ENCODE assay signal across 17 cellular contexts in genomic region chr4:78606530-78607095, GRCh38. TPM values are rescaled to one million over a fixed set of nuclear protein-coding genes. Genes with fewer than 3 reads are reported as not detected.
DNase-seq lines count a peak whose midpoint lies in the region; ATAC-seq, FAIRE-seq and TF ChIP-seq lines count a peak whose summit lies in the region.
"Had no signal": no experiment of that assay in that cellular context is flagged by ENCODE, and none has a peak within 500 bp of the region (broad histone marks: within the 10 kb centered on the region; RNA-seq: fewer than 3 reads in every experiment).

No MANE protein-coding gene starts in this region.

- H3K27me3 Mint-ChIP-seq in endothelial cell (ENCODE audit: unreplicated experiment), result no peaks in the 10 kb centered on the region
- no peaks in the 10 kb centered on the region for H3K27me3 Mint-ChIP-seq in stimulated activated memory B cell treated with anti-CD40 and anti-IgM and Interleukin-4, amounts not matched to agents 10 μg/mL and 1 μg/mL and 100 μg/mL, for 72 hours
- H3K27me3 Mint-ChIP-seq: B cell had no signal

- TF ChIP-seq EP300 in upper lobe of left lung (IDR thresholded peaks at IDR 0.05), result no peak

- H3K4me1 Mint-ChIP-seq in endothelial cell (ENCODE audit: unreplicated experiment), result peaks cover 46% of the 10 kb centered on the region
- peaks cover 19% of the 10 kb centered on the region for H3K4me1 Mint-ChIP-seq in stimulated activated memory B cell treated with anti-CD40 and anti-IgM and Interleukin-4, amounts not matched to agents 10 μg/mL and 1 μg/mL and 100 μg/mL, for 72 hours

- ATAC-seq in HG02870 (IDR thresholded peaks at IDR 0.05; ENCODE audit: unreplicated experiment), result peak; percentile 55
- peak; percentile 36 for ATAC-seq in stimulated activated memory B cell treated with anti-CD40 and anti-IgM and Interleukin-4, amounts not matched to agents 10 μg/mL and 1 μg/mL and 100 μg/mL, for 72 hours
- ATAC-seq in GM18870 (IDR thresholded peaks at IDR 0.05; ENCODE audit: unreplicated experiment), result no peak
- ATAC-seq in upper lobe of left lung (ENCODE audit: low FRiP score in 2 of 2), result no peak

- no peak for TF ChIP-seq POLR2A in upper lobe of left lung (IDR thresholded peaks at IDR 0.05)

- TF ChIP-seq CTCF in endothelial cell (IDR thresholded peaks at IDR 0.05; ENCODE audit: unreplicated experiment) (no peak), upper lobe of left lung (IDR thresholded peaks at IDR 0.05) (no peak), D721Med (IDR thresholded peaks at IDR 0.05; ENCODE audit: insufficient read depth, missing control alignments) (no peak)

- no peak for FAIRE-seq in D721Med (lab: Jason Lieb, UNC)
- FAIRE-seq: A204.1 had no signal

- H3K27ac Mint-ChIP-seq in endothelial cell (ENCODE audit: unreplicated experiment), result peak overlapping the region; percentile 93
- H3K27ac Mint-ChIP-seq in stimulated activated memory B cell treated with anti-CD40 and anti-IgM and Interleukin-4, amounts not matched to agents 10 μg/mL and 1 μg/mL and 100 μg/mL, for 72 hours, result no peak overlapping the region
- H3K27ac Mint-ChIP-seq: B cell; CD4-positive, alpha-beta memory T cell; HFFc6 had no signal

- H3K36me3 Mint-ChIP-seq in endothelial cell (ENCODE audit: low read depth, unreplicated experiment), result peaks cover 6% of the 10 kb centered on the region
- H3K36me3 Mint-ChIP-seq in stimulated activated memory B cell treated with anti-CD40 and anti-IgM and Interleukin-4, amounts not matched to agents 10 μg/mL and 1 μg/mL and 100 μg/mL, for 72 hours, result no peaks in the 10 kb centered on the region
- H3K36me3 Mint-ChIP-seq: CD4-positive, alpha-beta memory T cell had no signal

- peaks cover 0 to 74% (median 5%) of the 10 kb centered on the region in 4 donors for H3K36me3 ChIP-seq in upper lobe of left lung

- H3K9me3 ChIP-seq in upper lobe of left lung, result no peaks in the 10 kb centered on the region

- no peak overlapping the region for H3K4me3 Mint-ChIP-seq in endothelial cell (ENCODE audit: unreplicated experiment)
- H3K4me3 Mint-ChIP-seq in stimulated activated memory B cell treated with anti-CD40 and anti-IgM and Interleukin-4, amounts not matched to agents 10 μg/mL and 1 μg/mL and 100 μg/mL, for 72 hours, result no peak overlapping the region
- H3K4me3 Mint-ChIP-seq: B cell; CD4-positive, alpha-beta memory T cell; HFFc6 had no signal

- peak; percentile 45 for DNase-seq in OCI-M1 (lab: John Stamatoyannopoulos, UW)
- no peak for DNase-seq in endothelial cell (ENCODE audit: low spot score)
- no peak for DNase-seq in upper lobe of left lung
- DNase-seq in D721Med (ENCODE audit: insufficient read length, low spot score), result no peak
- DNase-seq: CD4-positive, alpha-beta memory T cell; DMS153; DMS79 treated with DMSO at 0.1 percent for 48 hours; GDM1; HCEC 1CT; HFFc6 had no signal

- H3K4me3 ChIP-seq in upper lobe of left lung, result no peak overlapping the region

- H3K27ac ChIP-seq in upper lobe of left lung, result no peak overlapping the region
- H3K27ac ChIP-seq: C4-2B, HL-60 had no signal

- WGBS in upper lobe of left lung, 2 donors, result 93 to 100% methylated on average over 1 of the region's 1 CpG

- H3K4me1 ChIP-seq in upper lobe of left lung, result peaks cover 0 to 7% (median 0%) of the 10 kb centered on the region in 4 donors

- H3K27me3 ChIP-seq in upper lobe of left lung, result no peaks in the 10 kb centered on the region

- H3K9me3 Mint-ChIP-seq in endothelial cell (ENCODE audit: unreplicated experiment), result no peaks in the 10 kb centered on the region
- no peaks in the 10 kb centered on the region for H3K9me3 Mint-ChIP-seq in stimulated activated memory B cell treated with anti-CD40 and anti-IgM and Interleukin-4, amounts not matched to agents 10 μg/mL and 1 μg/mL and 100 μg/mL, for 72 hours
- H3K9me3 Mint-ChIP-seq: CD4-positive, alpha-beta memory T cell; HFFc6 had no signal

RNA-seq across cellular contexts. Expression of gene ANXA3, which starts 55.0 kb away (rescaled TPM):
- total RNA-seq in endothelial cell (ENCODE audit: unreplicated experiment), result 30.4 TPM
- 100 to 1,000 TPM; 113 to 484 (median 269) TPM for total RNA-seq in upper lobe of left lung
- total RNA-seq: B cell; CD4-positive, alpha-beta memory T cell had no signal

Comparison
In these comparisons a context has a peak if more than half of its experiments do, and no peak if none do; other contexts are left out.
1. ATAC-seq: peak in HG02870 (single experiment) and stimulated activated memory B cell treated with anti-CD40 and anti-IgM and Interleukin-4, amounts not matched to agents 10 μg/mL and 1 μg/mL and 100 μg/mL, for 72 hours (single experiment); none in GM18870 (single experiment) and upper lobe of left lung (0 of 2).